8 cellular contexts compared by ENCODE assay signal in genomic region chr6:81752084-81752968, GRCh38. TPM values are rescaled to one million over a fixed set of nuclear protein-coding genes. Genes with fewer than 3 reads are reported as not detected.
DNase-seq lines count a peak whose midpoint lies in the region; ATAC-seq and FAIRE-seq lines count a peak whose summit lies in the region.

Gene TENT5A, minus strand, starts transcription at chr6:81752681. Its CDS starts 540 bp downstream, at chr6:81752141.

- H3K4me1 Mint-ChIP-seq in naive thymus-derived CD8-positive, alpha-beta T cell = peaks cover 24 to 41% (median 35%) of the 10 kb centered on the region in 4 donors
- peaks cover 35% of the 10 kb centered on the region for H3K4me1 Mint-ChIP-seq in stimulated activated memory B cell treated with anti-CD40 and anti-IgM and Interleukin-4, amounts not matched to agents 10 μg/mL and 1 μg/mL and 100 μg/mL, for 72 hours

- peaks cover 17% of the 10 kb centered on the region for H3K4me1 ChIP-seq in HUES6 (ENCODE audit: control insufficient read depth, insufficient read depth, low read length)

- H3K36me3 ChIP-seq in HUES6 (ENCODE audit: control insufficient read depth, insufficient read depth, low read length) = no peaks in the 10 kb centered on the region

- peak within 1 kb of the TSS; percentile 87 to 98 (median 97) for H3K27ac Mint-ChIP-seq in naive thymus-derived CD8-positive, alpha-beta T cell
- H3K27ac Mint-ChIP-seq in stimulated activated memory B cell treated with anti-CD40 and anti-IgM and Interleukin-4, amounts not matched to agents 10 μg/mL and 1 μg/mL and 100 μg/mL, for 72 hours = peak within 1 kb of the TSS; percentile 83

- H3K9me3 Mint-ChIP-seq in naive thymus-derived CD8-positive, alpha-beta T cell = no peaks in the 10 kb centered on the region
- H3K9me3 Mint-ChIP-seq in stimulated activated memory B cell treated with anti-CD40 and anti-IgM and Interleukin-4, amounts not matched to agents 10 μg/mL and 1 μg/mL and 100 μg/mL, for 72 hours = no peaks in the 10 kb centered on the region

- H3K36me3 Mint-ChIP-seq in naive thymus-derived CD8-positive, alpha-beta T cell = peaks cover 0 to 22% (median 0%) of the 10 kb centered on the region in 3 donors
- H3K36me3 Mint-ChIP-seq in stimulated activated memory B cell treated with anti-CD40 and anti-IgM and Interleukin-4, amounts not matched to agents 10 μg/mL and 1 μg/mL and 100 μg/mL, for 72 hours = peaks cover 4% of the 10 kb centered on the region

- no peak for FAIRE-seq in RCC 7860 (lab: Jason Lieb, UNC)

- POLR2A ChIA-PET in naive thymus-derived CD8-positive, alpha-beta T cell (lab: Charles Lee) = interaction anchor here (2.3 to 2.5 kb wide), 2 partner anchors 1589 to 1646 kb away, joined by 6 to 18 read pairs; partner anchors contain the start of gene BCKDHB

- peak; percentile 76 for ATAC-seq in GM21447 (IDR thresholded peaks at IDR 0.05; ENCODE audit: unreplicated experiment)
- ATAC-seq in naive thymus-derived CD8-positive, alpha-beta T cell = peak; percentile 73 to 77
- ATAC-seq in stimulated activated memory B cell treated with anti-CD40 and anti-IgM and Interleukin-4, amounts not matched to agents 10 μg/mL and 1 μg/mL and 100 μg/mL, for 72 hours = peak; percentile 85

- DNase-seq in DMS 273 treated with DMSO at 0.1 percent for 48 hours (lab: John Stamatoyannopoulos, UW) (peak; percentile 66), RCC 7860 (ENCODE audit: low spot score) (peak; percentile 77), fibroblast of gingiva (ENCODE audit: low read depth) (peak; percentile 95)
- peak; percentile 62 to 70 for DNase-seq in activated T-helper 1 cell treated with anti-CD3 and anti-CD28 coated beads, Interleukin-2, amount 50 U/mL, for 16 hours (ENCODE audit: low read depth in 1 of 2, low spot score in 1 of 2)
- DNase-seq in naive thymus-derived CD8-positive, alpha-beta T cell = peak; percentile 69 to 95 (median 88)

- peaks cover 42% of the 10 kb centered on the region for H3K27me3 ChIP-seq in HUES6 (ENCODE audit: control insufficient read depth, insufficient read depth, low read length)

- peak within 1 kb of the TSS; percentile 86 for H3K4me3 ChIP-seq in HUES6 (ENCODE audit: low read depth, low read length)

- H3K27ac ChIP-seq in HUES6 (ENCODE audit: low read depth, low read length) = no peak within 1 kb of the TSS

- H3K9me3 ChIP-seq in HUES6 (ENCODE audit: control insufficient read depth, insufficient read depth, low read depth, low read length) = no peaks in the 10 kb centered on the region

- peak within 1 kb of the TSS; percentile 92 to 98 (median 97) for H3K4me3 Mint-ChIP-seq in naive thymus-derived CD8-positive, alpha-beta T cell
- peak within 1 kb of the TSS; percentile 94 for H3K4me3 Mint-ChIP-seq in stimulated activated memory B cell treated with anti-CD40 and anti-IgM and Interleukin-4, amounts not matched to agents 10 μg/mL and 1 μg/mL and 100 μg/mL, for 72 hours

- H3K9ac ChIP-seq in HUES6 (ENCODE audit: low read length) = peak within 1 kb of the TSS; percentile 53

- H3K27me3 Mint-ChIP-seq in naive thymus-derived CD8-positive, alpha-beta T cell = peaks cover 0 to 4% (median 0%) of the 10 kb centered on the region in 5 donors
- H3K27me3 Mint-ChIP-seq in stimulated activated memory B cell treated with anti-CD40 and anti-IgM and Interleukin-4, amounts not matched to agents 10 μg/mL and 1 μg/mL and 100 μg/mL, for 72 hours = peaks cover 9% of the 10 kb centered on the region

RNA-seq across cellular contexts. Expression of gene TENT5A, which starts in this region (rescaled TPM):
- total RNA-seq in naive thymus-derived CD8-positive, alpha-beta T cell = 1 to 10 TPM; 7.4 TPM
- 1 to 10 TPM; 2.6 to 4.6 (median 3.4) TPM for polyA plus RNA-seq in naive thymus-derived CD8-positive, alpha-beta T cell
